Comparison of ENCODE assay signal across 11 cellular contexts in the genomic region with DNA sequence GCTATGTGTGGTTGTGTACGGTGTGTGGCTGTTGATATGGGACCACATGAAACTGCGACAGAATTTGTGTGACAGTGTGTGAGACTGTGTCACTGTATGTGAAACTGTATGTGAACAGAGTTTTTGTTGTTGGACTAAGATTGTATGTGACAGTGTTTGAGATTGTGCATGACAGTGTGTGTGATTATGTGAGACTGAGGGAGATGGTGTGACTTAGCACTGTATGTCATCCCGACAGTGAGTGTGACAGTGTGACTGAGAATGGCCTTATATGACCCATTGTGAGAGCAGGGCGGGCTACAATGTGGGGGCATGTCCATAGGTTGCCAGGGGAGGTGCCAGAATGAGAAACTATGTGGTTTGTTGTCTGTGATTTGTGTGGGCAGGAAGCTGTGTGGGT. TPM values are rescaled to one million over a fixed set of nuclear protein-coding genes. Genes with fewer than 3 reads are reported as not detected.
DNase-seq lines count a peak whose midpoint lies in the region; ATAC-seq and TF ChIP-seq lines count a peak whose summit lies in the region.
"Had no signal": no experiment of that assay in that cellular context is flagged by ENCODE, and none has a peak within 500 bp of the region (broad histone marks: within the 10 kb centered on the region; RNA-seq: fewer than 3 reads in every experiment).

No MANE protein-coding gene starts in this region.

- ATAC-seq in activated CD4-positive, alpha-beta T cell treated with anti-CD3 and anti-CD28 coated beads for 36 hours: peak; percentile 17
- ATAC-seq in WTC11 (no peak), GM19467 (IDR thresholded peaks at IDR 0.05; ENCODE audit: unreplicated experiment) (no peak), HG02571 (IDR thresholded peaks at IDR 0.05; ENCODE audit: unreplicated experiment) (no peak)

- no peaks in the 10 kb centered on the region for H3K27me3 Mint-ChIP-seq in activated CD4-positive, alpha-beta T cell treated with anti-CD3 and anti-CD28 coated beads for 36 hours
- no peaks in the 10 kb centered on the region for H3K27me3 Mint-ChIP-seq in WTC11 (ENCODE audit: low read depth)

- H3K4me3 ChIP-seq in fibroblast of villous mesenchyme (ENCODE audit: low read depth, low read length): peak overlapping the region; percentile 93
- H3K4me3 ChIP-seq in skeletal muscle tissue (ENCODE audit: low read length in 3 of 3): peak overlapping the region; percentile 94 to 100 (median 99)

- peak; percentile 41 for DNase-seq in activated CD4-positive, alpha-beta T cell treated with anti-CD3 and anti-CD28 coated beads for 36 hours
- DNase-seq in activated CD4-positive, alpha-beta T cell treated with anti-CD3 and anti-CD28 coated beads for 4 hours: no peak
- DNase-seq in WTC11 (ENCODE audit: low spot score): no peak
- no peak for DNase-seq in fibroblast of villous mesenchyme (ENCODE audit: low read depth)
- DNase-seq in T1000 (lab: John Stamatoyannopoulos, UW): no peak
- DNase-seq: ACHN, ovary, thyroid gland had no signal

- POLR2A ChIA-PET in activated CD4-positive, alpha-beta T cell treated with anti-CD3 and anti-CD28 coated beads for 36 hours (lab: Charles Lee): no interaction called here
- POLR2A ChIA-PET in WTC11 (lab: Charles Lee): no interaction called here

- TF ChIP-seq CTCF in WTC11 (IDR thresholded peaks at IDR 0.05) (no peak), fibroblast of villous mesenchyme (IDR thresholded peaks at IDR 0.05; ENCODE audit: insufficient read depth, low read depth, low read length) (no peak)

- CTCF ChIA-PET in activated CD4-positive, alpha-beta T cell treated with anti-CD3 and anti-CD28 coated beads for 36 hours (lab: Charles Lee): no interaction called here
- CTCF ChIA-PET in WTC11 (lab: Charles Lee): no interaction called here

- intact Hi-C loops in activated CD4-positive, alpha-beta T cell treated with anti-CD3 and anti-CD28 coated beads for 36 hours (cut with DNase I, micrococcal nuclease): loop anchor here in 1 of 2 experiments (2.0 kb wide), 1 partner anchor 284 kb away; a partner anchor contains a TSS

- H3K36me3 Mint-ChIP-seq in activated CD4-positive, alpha-beta T cell treated with anti-CD3 and anti-CD28 coated beads for 36 hours (ENCODE audit: low read depth): peaks cover 73% of the 10 kb centered on the region
- peaks cover 52% of the 10 kb centered on the region for H3K36me3 Mint-ChIP-seq in WTC11

- H3K9ac ChIP-seq in skeletal muscle tissue (ENCODE audit: low read depth in 1 of 3, low read length in 3 of 3): no peak overlapping the region

- peaks cover 32% of the 10 kb centered on the region for H3K4me1 Mint-ChIP-seq in activated CD4-positive, alpha-beta T cell treated with anti-CD3 and anti-CD28 coated beads for 36 hours
- H3K4me1 Mint-ChIP-seq in WTC11: peaks cover 25% of the 10 kb centered on the region

- peak overlapping the region; percentile 80 for H3K4me3 Mint-ChIP-seq in activated CD4-positive, alpha-beta T cell treated with anti-CD3 and anti-CD28 coated beads for 36 hours
- peak overlapping the region; percentile 90 for H3K4me3 Mint-ChIP-seq in WTC11

- peaks cover 54% of the 10 kb centered on the region for H3K9me3 Mint-ChIP-seq in activated CD4-positive, alpha-beta T cell treated with anti-CD3 and anti-CD28 coated beads for 36 hours (ENCODE audit: low read depth)
- H3K9me3 Mint-ChIP-seq in WTC11: peaks cover 58% of the 10 kb centered on the region

- peaks cover 28 to 39% (median 34%) of the 10 kb centered on the region in 3 donors for H3K36me3 ChIP-seq in skeletal muscle tissue (ENCODE audit: control insufficient read depth in 3 of 3, insufficient read depth in 3 of 3, low read length in 3 of 3)
- H3K36me3 ChIP-seq: ovary had no signal

- H3K27ac ChIP-seq in skeletal muscle tissue (ENCODE audit: low read depth, low read length): no peak overlapping the region

- H3K4me1 ChIP-seq in skeletal muscle tissue (ENCODE audit: control insufficient read depth in 3 of 3, insufficient read depth in 3 of 3, low read length in 3 of 3): peaks cover 14 to 18% (median 17%) of the 10 kb centered on the region in 3 donors

- peaks cover 14 to 24% (median 23%) of the 10 kb centered on the region in 3 donors for H3K9me3 ChIP-seq in skeletal muscle tissue (ENCODE audit: control insufficient read depth in 3 of 3, low read length in 3 of 3)
- H3K9me3 ChIP-seq: thyroid gland had no signal

- no peaks in the 10 kb centered on the region for H3K27me3 ChIP-seq in skeletal muscle tissue (ENCODE audit: control insufficient read depth in 3 of 3, insufficient read depth in 3 of 3, low read length in 3 of 3)
- H3K27me3 ChIP-seq: ovary, thyroid gland had no signal

- peak overlapping the region; percentile 80 for H3K27ac Mint-ChIP-seq in activated CD4-positive, alpha-beta T cell treated with anti-CD3 and anti-CD28 coated beads for 36 hours
- H3K27ac Mint-ChIP-seq in WTC11: no peak overlapping the region

TF ChIP-seq in WTC11, 78 proteins besides CTCF, POLR2A, EP300 and RAD21 (continues in another document):
- TF ChIP-seq, protein P1, sequence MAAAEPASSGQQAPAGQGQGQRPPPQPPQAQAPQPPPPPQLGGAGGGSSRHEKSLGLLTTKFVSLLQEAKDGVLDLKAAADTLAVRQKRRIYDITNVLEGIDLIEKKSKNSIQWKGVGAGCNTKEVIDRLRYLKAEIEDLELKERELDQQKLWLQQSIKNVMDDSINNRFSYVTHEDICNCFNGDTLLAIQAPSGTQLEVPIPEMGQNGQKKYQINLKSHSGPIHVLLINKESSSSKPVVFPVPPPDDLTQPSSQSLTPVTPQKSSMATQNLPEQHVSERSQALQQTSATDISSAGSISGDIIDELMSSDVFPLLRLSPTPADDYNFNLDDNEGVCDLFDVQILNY (CRISPR knock-in tag; IDR thresholded peaks at IDR 0.05): no peak
- TF ChIP-seq JUN (CRISPR knock-in tag; IDR thresholded peaks at IDR 0.05) (no peak), GTF2I (CRISPR knock-in tag; conservative IDR thresholded peaks at IDR 0.05) (no peak), CBFB (CRISPR knock-in tag; IDR thresholded peaks at IDR 0.05; ENCODE audit: low read depth) (no peak), HMGA2 (CRISPR knock-in tag; IDR thresholded peaks at IDR 0.05) (no peak), ZNF263 (CRISPR knock-in tag; IDR thresholded peaks at IDR 0.05; ENCODE audit: low read depth) (no peak)
- TF ChIP-seq, protein P2, sequence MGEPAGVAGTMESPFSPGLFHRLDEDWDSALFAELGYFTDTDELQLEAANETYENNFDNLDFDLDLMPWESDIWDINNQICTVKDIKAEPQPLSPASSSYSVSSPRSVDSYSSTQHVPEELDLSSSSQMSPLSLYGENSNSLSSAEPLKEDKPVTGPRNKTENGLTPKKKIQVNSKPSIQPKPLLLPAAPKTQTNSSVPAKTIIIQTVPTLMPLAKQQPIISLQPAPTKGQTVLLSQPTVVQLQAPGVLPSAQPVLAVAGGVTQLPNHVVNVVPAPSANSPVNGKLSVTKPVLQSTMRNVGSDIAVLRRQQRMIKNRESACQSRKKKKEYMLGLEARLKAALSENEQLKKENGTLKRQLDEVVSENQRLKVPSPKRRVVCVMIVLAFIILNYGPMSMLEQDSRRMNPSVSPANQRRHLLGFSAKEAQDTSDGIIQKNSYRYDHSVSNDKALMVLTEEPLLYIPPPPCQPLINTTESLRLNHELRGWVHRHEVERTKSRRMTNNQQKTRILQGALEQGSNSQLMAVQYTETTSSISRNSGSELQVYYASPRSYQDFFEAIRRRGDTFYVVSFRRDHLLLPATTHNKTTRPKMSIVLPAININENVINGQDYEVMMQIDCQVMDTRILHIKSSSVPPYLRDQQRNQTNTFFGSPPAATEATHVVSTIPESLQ (CRISPR knock-in tag; IDR thresholded peaks at IDR 0.05): no peak
- TF ChIP-seq, protein P3, sequence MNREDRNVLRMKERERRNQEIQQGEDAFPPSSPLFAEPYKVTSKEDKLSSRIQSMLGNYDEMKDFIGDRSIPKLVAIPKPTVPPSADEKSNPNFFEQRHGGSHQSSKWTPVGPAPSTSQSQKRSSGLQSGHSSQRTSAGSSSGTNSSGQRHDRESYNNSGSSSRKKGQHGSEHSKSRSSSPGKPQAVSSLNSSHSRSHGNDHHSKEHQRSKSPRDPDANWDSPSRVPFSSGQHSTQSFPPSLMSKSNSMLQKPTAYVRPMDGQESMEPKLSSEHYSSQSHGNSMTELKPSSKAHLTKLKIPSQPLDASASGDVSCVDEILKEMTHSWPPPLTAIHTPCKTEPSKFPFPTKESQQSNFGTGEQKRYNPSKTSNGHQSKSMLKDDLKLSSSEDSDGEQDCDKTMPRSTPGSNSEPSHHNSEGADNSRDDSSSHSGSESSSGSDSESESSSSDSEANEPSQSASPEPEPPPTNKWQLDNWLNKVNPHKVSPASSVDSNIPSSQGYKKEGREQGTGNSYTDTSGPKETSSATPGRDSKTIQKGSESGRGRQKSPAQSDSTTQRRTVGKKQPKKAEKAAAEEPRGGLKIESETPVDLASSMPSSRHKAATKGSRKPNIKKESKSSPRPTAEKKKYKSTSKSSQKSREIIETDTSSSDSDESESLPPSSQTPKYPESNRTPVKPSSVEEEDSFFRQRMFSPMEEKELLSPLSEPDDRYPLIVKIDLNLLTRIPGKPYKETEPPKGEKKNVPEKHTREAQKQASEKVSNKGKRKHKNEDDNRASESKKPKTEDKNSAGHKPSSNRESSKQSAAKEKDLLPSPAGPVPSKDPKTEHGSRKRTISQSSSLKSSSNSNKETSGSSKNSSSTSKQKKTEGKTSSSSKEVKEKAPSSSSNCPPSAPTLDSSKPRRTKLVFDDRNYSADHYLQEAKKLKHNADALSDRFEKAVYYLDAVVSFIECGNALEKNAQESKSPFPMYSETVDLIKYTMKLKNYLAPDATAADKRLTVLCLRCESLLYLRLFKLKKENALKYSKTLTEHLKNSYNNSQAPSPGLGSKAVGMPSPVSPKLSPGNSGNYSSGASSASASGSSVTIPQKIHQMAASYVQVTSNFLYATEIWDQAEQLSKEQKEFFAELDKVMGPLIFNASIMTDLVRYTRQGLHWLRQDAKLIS (CRISPR knock-in tag; IDR thresholded peaks at IDR 0.05; ENCODE audit: borderline replicate concordance): no peak

RNA-seq across cellular contexts. Expression of a gene that starts 0.9 kb away (rescaled TPM):
- total RNA-seq in activated CD4-positive, alpha-beta T cell treated with anti-CD3 and anti-CD28 coated beads for 36 hours: 1 to 10 TPM; 2.1 to 3.0 TPM
- 1.1 to 2.3 TPM (median 1.6 TPM) in 3 replicates for total RNA-seq in WTC11 (2021)
- total RNA-seq in fibroblast of villous mesenchyme: 7.1 and 9.1 TPM in 2 replicates
- 8.4 TPM for total RNA-seq in skeletal muscle tissue

RNA-seq across cellular contexts. Expression of a gene that starts 11.7 kb away (rescaled TPM):
- total RNA-seq in activated CD4-positive, alpha-beta T cell treated with anti-CD3 and anti-CD28 coated beads for 36 hours: 1 to 10 TPM in 1 of 2 experiments, under 1 TPM in 1; 0.98 to 1.8 TPM
- total RNA-seq in WTC11 (2021): 3.5 to 5.7 TPM (median 5.2 TPM) in 3 replicates
- 2.3 and 2.6 TPM in 2 replicates for total RNA-seq in fibroblast of villous mesenchyme
- 4.2 TPM for total RNA-seq in skeletal muscle tissue
